9 cellular contexts compared by ENCODE assay signal in genomic region chr1:54738244-54738643, GRCh38.
"Had no signal": no experiment of that assay in that cellular context is flagged by ENCODE, and none has a peak within 500 bp of the region (broad histone marks: within the 10 kb centered on the region; RNA-seq: fewer than 3 reads in every experiment).

No MANE protein-coding gene starts in this region.

- H3K4me3 ChIP-seq: GM23248, HAP-1 had no signal

- H3K4me1 Mint-ChIP-seq: IgD-negative memory B cell had no signal

- H3K27ac ChIP-seq: GM23248, HL-60 had no signal

- H3K4me1 ChIP-seq: HAP-1 had no signal

- H3K4me3 Mint-ChIP-seq: HFFc6, IgD-negative memory B cell had no signal

- H3K9me3 Mint-ChIP-seq: HFFc6, IgD-negative memory B cell had no signal

- H3K27me3 Mint-ChIP-seq: IgD-negative memory B cell had no signal

- FAIRE-seq: HepG2 had no signal

- ATAC-seq: HCT116, HepG2 had no signal

- H3K9ac ChIP-seq: GM23248 had no signal

- H2AFZ ChIP-seq: GM23248 had no signal

- H3K27ac Mint-ChIP-seq: HFFc6, IgD-negative memory B cell had no signal

- H3K9me3 ChIP-seq: HAP-1 had no signal

- DNase-seq: GM23248, GOT3, H7, HFFc6 had no signal
